Comparison of ENCODE assay signal across 8 cellular contexts in the genomic region with DNA sequence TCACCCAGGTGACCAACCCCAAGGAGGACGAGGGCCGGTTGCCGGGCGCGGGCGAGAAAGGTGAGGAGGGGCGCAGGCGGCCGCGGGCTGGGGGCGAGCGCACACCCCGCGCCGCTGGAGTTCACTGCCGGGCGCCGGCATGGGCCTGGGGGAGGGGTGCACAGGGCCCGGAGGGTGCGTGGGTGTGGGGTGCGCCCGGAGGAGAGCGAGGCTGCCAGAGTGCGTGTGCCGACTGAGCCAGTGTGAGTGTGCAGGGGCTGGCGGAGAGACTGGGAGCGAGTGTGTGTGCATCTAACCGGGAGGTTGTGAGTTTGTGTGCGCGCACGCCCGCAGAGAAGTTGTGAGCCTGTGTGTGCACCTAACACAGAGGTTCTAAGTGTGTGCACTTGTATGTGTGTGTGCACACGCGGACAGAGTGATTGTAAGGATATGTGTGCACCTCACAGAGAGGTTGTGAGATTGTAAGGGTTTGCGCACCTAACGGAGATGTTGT. TPM values are rescaled to one million over a fixed set of nuclear protein-coding genes. Genes with fewer than 3 reads are reported as not detected.
DNase-seq lines count a peak whose midpoint lies in the region; ATAC-seq, FAIRE-seq and TF ChIP-seq lines count a peak whose summit lies in the region.

No MANE protein-coding gene starts in this region.

- peak overlapping the region; percentile 93 for H3K27ac ChIP-seq in RWPE1
- no peak overlapping the region for H3K27ac ChIP-seq in GM12878 (ENCODE audit: control insufficient read depth, insufficient read depth)
- H3K27ac ChIP-seq in skeletal muscle tissue (ENCODE audit: low read depth, low read length) = peak overlapping the region; percentile 30

- H3K9me3 ChIP-seq in ES-I3 (ENCODE audit: control insufficient read depth, insufficient read depth, low read length) (no peaks in the 10 kb centered on the region), GM12878 (replicated peaks; ENCODE audit: control insufficient read depth, insufficient read depth, low read length) (no peaks in the 10 kb centered on the region), skeletal muscle tissue (ENCODE audit: control insufficient read depth in 3 of 3, low read length in 3 of 3) (no peaks in the 10 kb centered on the region)

- ATAC-seq in GM12878 = no peak
- no peak for ATAC-seq in HG03196 (IDR thresholded peaks at IDR 0.05; ENCODE audit: unreplicated experiment)

- H4K20me1 ChIP-seq in GM12878 (ENCODE audit: control insufficient read depth, insufficient read depth) = no peaks in the 10 kb centered on the region

- WGBS in GM12878 (ENCODE audit: insufficient coverage, insufficient replicate concordance, low lambda C conversion rate, missing lambda C conversion rate) = 22% methylated on average over 30 of the region's 36 CpGs

- TF ChIP-seq POLR2A in GM12878 (IDR thresholded peaks at IDR 0.05; ENCODE audit: low read depth, low read length) = no peak

- TF ChIP-seq RAD21 in GM12878 (IDR thresholded peaks at IDR 0.05; ENCODE audit: insufficient read depth, low read depth, low read length) = no peak

- H3K36me3 ChIP-seq in ES-I3 (ENCODE audit: insufficient read depth, low read length) (no peaks in the 10 kb centered on the region), GM12878 (ENCODE audit: control insufficient read depth in 2 of 2, insufficient read depth in 2 of 2, low read length in 1 of 2) (no peaks in the 10 kb centered on the region), skeletal muscle tissue (ENCODE audit: control insufficient read depth in 3 of 3, insufficient read depth in 3 of 3, low read length in 3 of 3) (no peaks in the 10 kb centered on the region)

- peaks cover 7 to 13% of the 10 kb centered on the region in 2 experiments; a peak in 3 of 4 replicates for H3K27me3 ChIP-seq in GM12878 (replicated peaks in 1 of 2; ENCODE audit: control insufficient read depth in 2 of 2, insufficient read depth in 2 of 2, low read length in 1 of 2)
- H3K27me3 ChIP-seq in skeletal muscle tissue (ENCODE audit: control insufficient read depth in 3 of 3, insufficient read depth in 3 of 3, low read length in 3 of 3) = no peaks in the 10 kb centered on the region

- peak overlapping the region; percentile 73 for H3K9ac ChIP-seq in ES-I3 (ENCODE audit: low read depth, low read length)
- H3K9ac ChIP-seq in GM12878 (ENCODE audit: control insufficient read depth, insufficient read depth, low read length) = no peak overlapping the region
- peak overlapping the region; percentile 62 to 76 (median 63) for H3K9ac ChIP-seq in skeletal muscle tissue (ENCODE audit: low read depth in 1 of 3, low read length in 3 of 3)

- no peaks in the 10 kb centered on the region for H3K79me2 ChIP-seq in GM12878 (ENCODE audit: control insufficient read depth, insufficient read depth, low read length)

- peaks cover 7% of the 10 kb centered on the region for H3K4me1 ChIP-seq in ES-I3 (ENCODE audit: insufficient read depth, low read length)
- no peaks in the 10 kb centered on the region for H3K4me1 ChIP-seq in GM12878 (ENCODE audit: control insufficient read depth, insufficient read depth, low read length)
- H3K4me1 ChIP-seq in skeletal muscle tissue (ENCODE audit: control insufficient read depth in 3 of 3, insufficient read depth in 3 of 3, low read length in 3 of 3) = peaks cover 29 to 37% (median 29%) of the 10 kb centered on the region in 3 donors

- no peak overlapping the region for H3K4me2 ChIP-seq in GM12878 (ENCODE audit: control insufficient read depth, insufficient read depth)

- SMC1A ChIA-PET in GM12878 (lab: Charles Lee; ENCODE audit: uncharacterized antibody, unreplicated experiment) = no interaction called here

- no peak for FAIRE-seq in GM12878 (lab: Jason Lieb, UNC)

- H2AFZ ChIP-seq in GM12878 (ENCODE audit: control insufficient read depth, low read depth, low read length) = no peak overlapping the region

- no TSS peak for BruUV-seq in GM12878 (replicated peaks; lab: Mats Ljungman, UMichigan)

- intact Hi-C loops in GM12878 (cut with micrococcal nuclease; ENCODE audit: unreplicated experiment) = no loop called here

- DNase-seq in RWPE1 (ENCODE audit: low spot score) (peak; percentile 26), GM12878 (ENCODE audit: low read depth, low spot score) (no peak), iPS-NIHi11 (ENCODE audit: low spot score) (peak; percentile 43), NCI-H524 (lab: John Stamatoyannopoulos, UW) (no peak), cerebellar cortex (ENCODE audit: low spot score) (no peak)

- H3K4me3 ChIP-seq in GM12878 (no peak overlapping the region), skeletal muscle tissue (ENCODE audit: low read length in 3 of 3) (peak overlapping the region; percentile 79 to 81 (median 80))

- RAD21 ChIA-PET in GM12878 (lab: Charles Lee; ENCODE audit: unreplicated experiment) = no interaction called here

- CTCF ChIA-PET in RWPE1 (lab: Yijun Ruan, JAX) (no interaction called here), GM12878 (lab: Yijun Ruan, JAX) (interaction anchor here (1.6 kb wide), 1 partner anchor 106 kb away, joined by 5 read pairs; no protein-coding TSS in a partner anchor)

- POLR2A ChIA-PET in RWPE1 (lab: Yijun Ruan, JAX; ENCODE audit: low non-redundant PET) = no interaction called here
- POLR2A ChIA-PET in GM12878 (lab: Charles Lee) = no interaction called here

- in situ Hi-C loops in GM12878 (cut with MboI) = no loop called here

- TF ChIP-seq CTCF in RWPE1 (conservative IDR thresholded peaks at IDR 0.05; ENCODE audit: low read depth) (no peak), GM12878 (IDR thresholded peaks at IDR 0.05 in 2 of 3, conservative IDR thresholded peaks at IDR 0.05 in 1 of 3; ENCODE audit: control insufficient read depth in 2 of 3, extremely low read depth in 1 of 3, insufficient read depth in 1 of 3, low read depth in 3 of 3, low read length in 3 of 3) (no peak)

- TF ChIP-seq EP300 in GM12878 (IDR thresholded peaks at IDR 0.05; ENCODE audit: borderline replicate concordance in 1 of 2, control insufficient read depth in 1 of 2, low read depth in 2 of 2, low read length in 2 of 2) = no peak

TF ChIP-seq in GM12878, 131 proteins besides CTCF, POLR2A, EP300 and RAD21:
- no peak for TF ChIP-seq RELA (IDR thresholded peaks at IDR 0.05; ENCODE audit: borderline replicate concordance, partially characterized antibody)
- TF ChIP-seq NFXL1 (IDR thresholded peaks at IDR 0.05; ENCODE audit: borderline replicate concordance) = no peak
- TF ChIP-seq SIN3A (IDR thresholded peaks at IDR 0.05; ENCODE audit: low read depth, low read length) = no peak
- 0 out of 2 replicates have a peak, but pooled peaks have one; percentile 27 for TF ChIP-seq EZH2 (IDR thresholded peaks at IDR 0.05; ENCODE audit: borderline replicate concordance, control insufficient read depth, low read depth, low read length)
- 0 out of 2 replicates have a peak, but pooled peaks have one; percentile 14 for TF ChIP-seq DPF2 (IDR thresholded peaks at IDR 0.05)

RNA-seq across cellular contexts. Expression of a gene that starts 0.6 kb away (rescaled TPM):
- not detected in 2 replicates for total RNA-seq in GM12878 (2013; cell fraction: nucleolus; rRNA removed)
- total RNA-seq in GM12878 (2014; rRNA removed) (0.05 and 0.06 TPM in 2 replicates), GM12878 (2014; rRNA removed; fragmentation: Illumina TruSeq; extraction: Trizol) (not detected in 2 replicates), GM12878 (2021) (0.13 and 0.51 TPM in 2 replicates), skeletal muscle tissue (20.4 TPM)
- not detected for polyA plus RNA-seq in GM12878 (2011; ENCODE audit: low read depth)
- polyA plus RNA-seq in GM12878 (2011; rRNA removed) (0.13 and 0.31 TPM in 2 replicates), GM12878 (2014; fragmentation: Illumina TruSeq; extraction: Trizol) (not detected in 2 replicates), GM12878 (2014; fragmentation: Nextera tagmentation; extraction: Ambion mirVana) (not detected), GM12878 (2014; rRNA removed) (0.05 TPM in 1 of 2 replicates, not detected in the other), GM12878 (2016; fragmentation: Nextera tagmentation; extraction: Ambion mirVana) (not detected)
- 0.10 and 0.17 TPM in 2 replicates for polyA plus RNA-seq in GM12878 (2011; cell fraction: cytosol; rRNA removed)
- polyA plus RNA-seq in GM12878 (2011; cell fraction: nucleus; rRNA removed) = 0.15 TPM in 2 replicates
- polyA plus RNA-seq in GM12878 (2012) = not detected in 2 replicates
- 0.26 and 0.59 TPM in 2 replicates for polyA minus RNA-seq in GM12878 (2011; rRNA and poly(A)+ RNA removed)
- 0.31 and 0.53 TPM in 2 replicates for polyA minus RNA-seq in GM12878 (2011; cell fraction: cytosol; rRNA and poly(A)+ RNA removed)
- polyA minus RNA-seq in GM12878 (2011; cell fraction: nucleus; rRNA and poly(A)+ RNA removed) = 0.10 and 0.12 TPM in 2 replicates

Comparison
In these comparisons a context has a peak if more than half of its experiments do, and no peak if none do; other contexts are left out.
1. DNase-seq: peak in RWPE1 (single experiment) and iPS-NIHi11 (single experiment); none in GM12878 (single experiment), NCI-H524 (0 of 2) and cerebellar cortex (single experiment).
2. RNA of a gene that starts 0.6 kb away (total RNA-seq): 20.4 TPM in skeletal muscle tissue (single experiment); 0.05 to 0.51 TPM in GM12878; every median in the first group is over 10 times any median in the second.